ENCODE assay signal across 22 cellular contexts in the genomic region with DNA sequence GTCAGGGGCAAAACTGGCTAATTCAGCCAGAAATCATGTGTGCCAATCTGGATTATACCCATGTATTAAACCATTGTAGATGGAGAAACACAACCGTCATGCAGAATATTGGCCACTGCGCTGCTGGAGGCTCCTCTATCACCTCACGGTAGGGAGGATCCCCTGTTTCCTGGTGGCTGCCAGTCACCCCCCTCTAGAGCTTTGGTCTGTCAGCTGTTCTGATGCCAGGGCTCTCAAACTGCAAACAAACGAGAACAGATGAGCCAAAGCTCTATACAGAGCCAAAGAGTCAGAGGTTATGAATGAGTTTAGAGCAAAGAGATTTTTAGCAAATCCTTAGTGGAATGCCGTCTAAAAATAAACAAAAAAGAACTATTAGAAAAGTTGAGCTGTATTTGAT.
"Had no signal": no experiment of that assay in that cellular context is flagged by ENCODE, and none has a peak within 500 bp of the region (broad histone marks: within the 10 kb centered on the region; RNA-seq: fewer than 3 reads in every experiment).

No MANE protein-coding gene starts in this region.

- H3K36me3 Mint-ChIP-seq: memory B cell; naive thymus-derived CD8-positive, alpha-beta T cell; T-cell had no signal

- H3K4me1 ChIP-seq: left lung, thyroid gland had no signal

- ATAC-seq: activated CD8-positive, alpha-beta T cell treated with anti-CD3 and anti-CD28 coated beads, Interleukin-2, amount 10 ng/mL, durations not matched to agents 7 days and 5 days; activated naive CD8-positive, alpha-beta T cell treated with anti-CD3 and anti-CD28 coated beads, Interleukin-2, amount 50 U/mL, for 24 hours; left lung; mucosa of descending colon; naive thymus-derived CD8-positive, alpha-beta T cell; sciatic nerve; T-cell had no signal

- H3K36me3 ChIP-seq: brain microvascular endothelial cell, left lung, ovary, thyroid gland had no signal

- H3K27me3 Mint-ChIP-seq: activated naive CD8-positive, alpha-beta T cell treated with anti-CD3 and anti-CD28 coated beads, Interleukin-2, amount 50 U/mL, for 24 hours; activated T-cell treated with anti-CD3 and anti-CD28 coated beads, Interleukin-2, amount 50 U/mL, for 24 hours had no signal

- DNase-seq: activated B cell treated with CpG ODN at 0.5 μM for 24 hours; activated CD4-positive, alpha-beta T cell treated with anti-CD3 and anti-CD28 coated beads for 48 hours; activated CD8-positive, alpha-beta T cell treated with anti-CD3 and anti-CD28 coated beads, Interleukin-2, amount 10 ng/mL, durations not matched to agents 7 days and 5 days; activated naive CD4-positive, alpha-beta T cell treated with anti-CD3 and anti-CD28 coated beads for 36 hours; activated naive CD8-positive, alpha-beta T cell treated with anti-CD3 and anti-CD28 coated beads, Interleukin-2, amount 50 U/mL, for 24 hours; activated T-cell treated with anti-CD3 and anti-CD28 coated beads, Interleukin-2, amount 50 U/mL, for 24 hours; aorta; brain microvascular endothelial cell; central memory CD4-positive, alpha-beta T cell; foreskin melanocyte; kidney; left lung; mucosa of descending colon; naive thymus-derived CD8-positive, alpha-beta T cell; ovary; stimulated activated CD8-positive, alpha-beta memory T cell treated with anti-CD3 and anti-CD28 coated beads, Interleukin-4, amount 100 ng/mL, for 48 hours; stimulated activated naive CD4-positive, alpha-beta T cell; T-cell; thyroid gland had no signal

- H3K4me3 ChIP-seq: coronary artery, left lung, mucosa of descending colon, ovary, thyroid gland had no signal

- H3K4me1 Mint-ChIP-seq: activated B cell treated with CpG ODN at 0.5 μM for 24 hours; activated naive CD8-positive, alpha-beta T cell treated with anti-CD3 and anti-CD28 coated beads, Interleukin-2, amount 50 U/mL, for 24 hours; memory B cell; T-cell had no signal

- H3K27ac ChIP-seq: brain microvascular endothelial cell, coronary artery, left lung, ovary, thyroid gland had no signal

- H3K4me3 Mint-ChIP-seq: activated B cell treated with CpG ODN at 0.5 μM for 24 hours; activated CD8-positive, alpha-beta T cell treated with anti-CD3 and anti-CD28 coated beads, Interleukin-2, amount 10 ng/mL, durations not matched to agents 7 days and 5 days; activated naive CD4-positive, alpha-beta T cell treated with anti-CD3 and anti-CD28 coated beads for 36 hours; activated naive CD8-positive, alpha-beta T cell treated with anti-CD3 and anti-CD28 coated beads, Interleukin-2, amount 50 U/mL, for 24 hours; activated T-cell treated with anti-CD3 and anti-CD28 coated beads, Interleukin-2, amount 50 U/mL, for 24 hours; memory B cell; naive thymus-derived CD8-positive, alpha-beta T cell; T-cell had no signal

- H3K9me3 ChIP-seq: left lung, mucosa of descending colon, ovary, thyroid gland had no signal

- H3K27me3 ChIP-seq: brain microvascular endothelial cell, left lung, ovary, thyroid gland had no signal

- H3K9me3 Mint-ChIP-seq: activated B cell treated with CpG ODN at 0.5 μM for 24 hours; activated naive CD4-positive, alpha-beta T cell treated with anti-CD3 and anti-CD28 coated beads for 36 hours; activated naive CD8-positive, alpha-beta T cell treated with anti-CD3 and anti-CD28 coated beads, Interleukin-2, amount 50 U/mL, for 24 hours; activated T-cell treated with anti-CD3 and anti-CD28 coated beads, Interleukin-2, amount 50 U/mL, for 24 hours; memory B cell; naive thymus-derived CD8-positive, alpha-beta T cell; T-cell had no signal

- H3K27ac Mint-ChIP-seq: activated B cell treated with CpG ODN at 0.5 μM for 24 hours; activated CD8-positive, alpha-beta T cell treated with anti-CD3 and anti-CD28 coated beads, Interleukin-2, amount 10 ng/mL, durations not matched to agents 7 days and 5 days; activated naive CD4-positive, alpha-beta T cell treated with anti-CD3 and anti-CD28 coated beads for 36 hours; activated naive CD8-positive, alpha-beta T cell treated with anti-CD3 and anti-CD28 coated beads, Interleukin-2, amount 50 U/mL, for 24 hours; activated T-cell treated with anti-CD3 and anti-CD28 coated beads, Interleukin-2, amount 50 U/mL, for 24 hours; memory B cell; naive thymus-derived CD8-positive, alpha-beta T cell; T-cell had no signal
